ENCODE assay signal across 1 cellular context in genomic region chr9:5582835-5583195, GRCh38.
TF ChIP-seq lines count a peak whose summit lies in the region.

No MANE protein-coding gene starts in this region.

TF ChIP-seq in GM12878, 131 proteins besides CTCF, POLR2A, EP300 and RAD21 (continued from another document and continues in another):
- peak; percentile 7; the same call in 1 of the 2 replicates for TF ChIP-seq USF2 (IDR thresholded peaks at IDR 0.05; ENCODE audit: borderline replicate concordance, low read depth, low read length)
- TF ChIP-seq PAX5 (IDR thresholded peaks at IDR 0.05; ENCODE audit: borderline replicate concordance, low read depth, low read length) = peak; percentile 70
- TF ChIP-seq, protein P1, sequence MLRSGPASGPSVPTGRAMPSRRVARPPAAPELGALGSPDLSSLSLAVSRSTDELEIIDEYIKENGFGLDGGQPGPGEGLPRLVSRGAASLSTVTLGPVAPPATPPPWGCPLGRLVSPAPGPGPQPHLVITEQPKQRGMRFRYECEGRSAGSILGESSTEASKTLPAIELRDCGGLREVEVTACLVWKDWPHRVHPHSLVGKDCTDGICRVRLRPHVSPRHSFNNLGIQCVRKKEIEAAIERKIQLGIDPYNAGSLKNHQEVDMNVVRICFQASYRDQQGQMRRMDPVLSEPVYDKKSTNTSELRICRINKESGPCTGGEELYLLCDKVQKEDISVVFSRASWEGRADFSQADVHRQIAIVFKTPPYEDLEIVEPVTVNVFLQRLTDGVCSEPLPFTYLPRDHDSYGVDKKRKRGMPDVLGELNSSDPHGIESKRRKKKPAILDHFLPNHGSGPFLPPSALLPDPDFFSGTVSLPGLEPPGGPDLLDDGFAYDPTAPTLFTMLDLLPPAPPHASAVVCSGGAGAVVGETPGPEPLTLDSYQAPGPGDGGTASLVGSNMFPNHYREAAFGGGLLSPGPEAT (IDR thresholded peaks at IDR 0.05; ENCODE audit: low read depth) = no peak
- TF ChIP-seq, protein P2, sequence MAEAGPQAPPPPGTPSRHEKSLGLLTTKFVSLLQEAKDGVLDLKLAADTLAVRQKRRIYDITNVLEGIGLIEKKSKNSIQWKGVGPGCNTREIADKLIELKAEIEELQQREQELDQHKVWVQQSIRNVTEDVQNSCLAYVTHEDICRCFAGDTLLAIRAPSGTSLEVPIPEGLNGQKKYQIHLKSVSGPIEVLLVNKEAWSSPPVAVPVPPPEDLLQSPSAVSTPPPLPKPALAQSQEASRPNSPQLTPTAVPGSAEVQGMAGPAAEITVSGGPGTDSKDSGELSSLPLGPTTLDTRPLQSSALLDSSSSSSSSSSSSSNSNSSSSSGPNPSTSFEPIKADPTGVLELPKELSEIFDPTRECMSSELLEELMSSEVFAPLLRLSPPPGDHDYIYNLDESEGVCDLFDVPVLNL (IDR thresholded peaks at IDR 0.05; ENCODE audit: low read depth, low read length) = no peak
- peak; percentile 96 for TF ChIP-seq ZNF687 (IDR thresholded peaks at IDR 0.05)
- TF ChIP-seq SIN3A (IDR thresholded peaks at IDR 0.05; ENCODE audit: low read depth, low read length) = no peak
- TF ChIP-seq RBBP5 (conservative IDR thresholded peaks at IDR 0.05) = no peak
- no peak for TF ChIP-seq BCLAF1 (IDR thresholded peaks at IDR 0.05)
- TF ChIP-seq MXI1 (IDR thresholded peaks at IDR 0.05; ENCODE audit: low read depth, low read length) = no peak
- TF ChIP-seq, protein P3, sequence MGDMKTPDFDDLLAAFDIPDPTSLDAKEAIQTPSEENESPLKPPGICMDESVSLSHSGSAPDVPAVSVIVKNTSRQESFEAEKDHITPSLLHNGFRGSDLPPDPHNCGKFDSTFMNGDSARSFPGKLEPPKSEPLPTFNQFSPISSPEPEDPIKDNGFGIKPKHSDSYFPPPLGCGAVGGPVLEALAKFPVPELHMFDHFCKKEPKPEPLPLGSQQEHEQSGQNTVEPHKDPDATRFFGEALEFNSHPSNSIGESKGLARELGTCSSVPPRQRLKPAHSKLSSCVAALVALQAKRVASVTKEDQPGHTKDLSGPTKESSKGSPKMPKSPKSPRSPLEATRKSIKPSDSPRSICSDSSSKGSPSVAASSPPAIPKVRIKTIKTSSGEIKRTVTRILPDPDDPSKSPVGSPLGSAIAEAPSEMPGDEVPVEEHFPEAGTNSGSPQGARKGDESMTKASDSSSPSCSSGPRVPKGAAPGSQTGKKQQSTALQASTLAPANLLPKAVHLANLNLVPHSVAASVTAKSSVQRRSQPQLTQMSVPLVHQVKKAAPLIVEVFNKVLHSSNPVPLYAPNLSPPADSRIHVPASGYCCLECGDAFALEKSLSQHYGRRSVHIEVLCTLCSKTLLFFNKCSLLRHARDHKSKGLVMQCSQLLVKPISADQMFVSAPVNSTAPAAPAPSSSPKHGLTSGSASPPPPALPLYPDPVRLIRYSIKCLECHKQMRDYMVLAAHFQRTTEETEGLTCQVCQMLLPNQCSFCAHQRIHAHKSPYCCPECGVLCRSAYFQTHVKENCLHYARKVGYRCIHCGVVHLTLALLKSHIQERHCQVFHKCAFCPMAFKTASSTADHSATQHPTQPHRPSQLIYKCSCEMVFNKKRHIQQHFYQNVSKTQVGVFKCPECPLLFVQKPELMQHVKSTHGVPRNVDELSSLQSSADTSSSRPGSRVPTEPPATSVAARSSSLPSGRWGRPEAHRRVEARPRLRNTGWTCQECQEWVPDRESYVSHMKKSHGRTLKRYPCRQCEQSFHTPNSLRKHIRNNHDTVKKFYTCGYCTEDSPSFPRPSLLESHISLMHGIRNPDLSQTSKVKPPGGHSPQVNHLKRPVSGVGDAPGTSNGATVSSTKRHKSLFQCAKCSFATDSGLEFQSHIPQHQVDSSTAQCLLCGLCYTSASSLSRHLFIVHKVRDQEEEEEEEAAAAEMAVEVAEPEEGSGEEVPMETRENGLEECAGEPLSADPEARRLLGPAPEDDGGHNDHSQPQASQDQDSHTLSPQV (IDR thresholded peaks at IDR 0.05) = peak; percentile 69
- no peak for TF ChIP-seq HDAC6 (IDR thresholded peaks at IDR 0.05; ENCODE audit: unreplicated experiment)
- no peak for TF ChIP-seq CHD4 (IDR thresholded peaks at IDR 0.05)
- TF ChIP-seq, protein P4, sequence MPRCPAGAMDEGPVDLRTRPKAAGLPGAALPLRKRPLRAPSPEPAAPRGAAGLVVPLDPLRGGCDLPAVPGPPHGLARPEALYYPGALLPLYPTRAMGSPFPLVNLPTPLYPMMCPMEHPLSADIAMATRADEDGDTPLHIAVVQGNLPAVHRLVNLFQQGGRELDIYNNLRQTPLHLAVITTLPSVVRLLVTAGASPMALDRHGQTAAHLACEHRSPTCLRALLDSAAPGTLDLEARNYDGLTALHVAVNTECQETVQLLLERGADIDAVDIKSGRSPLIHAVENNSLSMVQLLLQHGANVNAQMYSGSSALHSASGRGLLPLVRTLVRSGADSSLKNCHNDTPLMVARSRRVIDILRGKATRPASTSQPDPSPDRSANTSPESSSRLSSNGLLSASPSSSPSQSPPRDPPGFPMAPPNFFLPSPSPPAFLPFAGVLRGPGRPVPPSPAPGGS (IDR thresholded peaks at IDR 0.05; ENCODE audit: borderline replicate concordance, insufficient read depth, low read depth, low read length, poor library complexity, severe bottlenecking) = no peak
- peak; percentile 17; the same call in 1 of the 2 replicates for TF ChIP-seq CHD2 (IDR thresholded peaks at IDR 0.05; ENCODE audit: borderline replicate concordance, low read depth, low read length)
- TF ChIP-seq HSF1 (IDR thresholded peaks at IDR 0.05; ENCODE audit: low read depth, low read length) = no peak
- no peak for TF ChIP-seq SREBF2 (IDR thresholded peaks at IDR 0.05; ENCODE audit: low read length)
- 0 out of 2 replicates have a peak, but pooled peaks have one; percentile 39 for TF ChIP-seq RFX5 (IDR thresholded peaks at IDR 0.05; ENCODE audit: low read depth, low read length)
- TF ChIP-seq SMC3 (IDR thresholded peaks at IDR 0.05; ENCODE audit: borderline replicate concordance, low read length) = peak; percentile 2; the same call in 1 of the 2 replicates
- no peak for TF ChIP-seq RUNX3 (IDR thresholded peaks at IDR 0.05; ENCODE audit: low read length)
- 0 out of 2 replicates have a peak, but pooled peaks have one; percentile 30 for TF ChIP-seq NKRF (conservative IDR thresholded peaks at IDR 0.05)
- TF ChIP-seq, protein P5, sequence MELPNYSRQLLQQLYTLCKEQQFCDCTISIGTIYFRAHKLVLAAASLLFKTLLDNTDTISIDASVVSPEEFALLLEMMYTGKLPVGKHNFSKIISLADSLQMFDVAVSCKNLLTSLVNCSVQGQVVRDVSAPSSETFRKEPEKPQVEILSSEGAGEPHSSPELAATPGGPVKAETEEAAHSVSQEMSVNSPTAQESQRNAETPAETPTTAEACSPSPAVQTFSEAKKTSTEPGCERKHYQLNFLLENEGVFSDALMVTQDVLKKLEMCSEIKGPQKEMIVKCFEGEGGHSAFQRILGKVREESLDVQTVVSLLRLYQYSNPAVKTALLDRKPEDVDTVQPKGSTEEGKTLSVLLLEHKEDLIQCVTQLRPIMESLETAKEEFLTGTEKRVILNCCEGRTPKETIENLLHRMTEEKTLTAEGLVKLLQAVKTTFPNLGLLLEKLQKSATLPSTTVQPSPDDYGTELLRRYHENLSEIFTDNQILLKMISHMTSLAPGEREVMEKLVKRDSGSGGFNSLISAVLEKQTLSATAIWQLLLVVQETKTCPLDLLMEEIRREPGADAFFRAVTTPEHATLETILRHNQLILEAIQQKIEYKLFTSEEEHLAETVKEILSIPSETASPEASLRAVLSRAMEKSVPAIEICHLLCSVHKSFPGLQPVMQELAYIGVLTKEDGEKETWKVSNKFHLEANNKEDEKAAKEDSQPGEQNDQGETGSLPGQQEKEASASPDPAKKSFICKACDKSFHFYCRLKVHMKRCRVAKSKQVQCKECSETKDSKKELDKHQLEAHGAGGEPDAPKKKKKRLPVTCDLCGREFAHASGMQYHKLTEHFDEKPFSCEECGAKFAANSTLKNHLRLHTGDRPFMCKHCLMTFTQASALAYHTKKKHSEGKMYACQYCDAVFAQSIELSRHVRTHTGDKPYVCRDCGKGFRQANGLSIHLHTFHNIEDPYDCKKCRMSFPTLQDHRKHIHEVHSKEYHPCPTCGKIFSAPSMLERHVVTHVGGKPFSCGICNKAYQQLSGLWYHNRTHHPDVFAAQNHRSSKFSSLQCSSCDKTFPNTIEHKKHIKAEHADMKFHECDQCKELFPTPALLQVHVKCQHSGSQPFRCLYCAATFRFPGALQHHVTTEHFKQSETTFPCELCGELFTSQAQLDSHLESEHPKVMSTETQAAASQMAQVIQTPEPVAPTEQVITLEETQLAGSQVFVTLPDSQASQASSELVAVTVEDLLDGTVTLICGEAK (IDR thresholded peaks at IDR 0.05; ENCODE audit: borderline replicate concordance) = no peak
- peak; percentile 28 for TF ChIP-seq USF1 (IDR thresholded peaks at IDR 0.05; ENCODE audit: borderline replicate concordance, extremely low read length, insufficient read depth, low read depth, low read length)
- TF ChIP-seq FOXM1 (IDR thresholded peaks at IDR 0.05; ENCODE audit: low read depth, low read length) = no peak; the same call in 1 of the 2 replicates
